In the genomic region with DNA sequence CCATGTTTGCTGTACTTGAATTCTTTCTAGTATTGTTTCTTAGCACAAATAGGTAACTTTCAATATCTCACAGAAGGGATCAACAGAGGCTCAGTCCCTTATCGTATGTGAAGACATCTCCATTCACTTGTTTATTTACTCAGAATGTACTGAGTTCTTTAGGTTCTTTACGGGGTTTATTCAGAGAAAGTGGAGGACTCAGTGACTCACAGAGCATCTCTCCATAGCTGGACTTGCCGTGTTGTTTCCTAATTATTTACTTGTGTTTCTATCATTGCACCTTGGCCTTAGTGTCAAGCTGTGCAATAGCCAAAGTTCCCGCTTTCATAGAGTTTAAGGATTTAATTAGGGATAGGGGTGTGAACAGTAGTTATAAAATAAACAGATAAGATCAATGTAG, we compare ENCODE assay signal across 20 cellular contexts. TPM values are rescaled to one million over a fixed set of nuclear protein-coding genes. Genes with fewer than 3 reads are reported as not detected.
DNase-seq lines count a peak whose midpoint lies in the region; ATAC-seq and TF ChIP-seq lines count a peak whose summit lies in the region.
"Had no signal": no experiment of that assay in that cellular context is flagged by ENCODE, and none has a peak within 500 bp of the region (broad histone marks: within the 10 kb centered on the region; RNA-seq: fewer than 3 reads in every experiment).

No MANE protein-coding gene starts in this region.

- no peaks in the 10 kb centered on the region for H3K9me2 ChIP-seq in Karpas-422 (replicated peaks; ENCODE audit: insufficient read depth, low read length)

- peak overlapping the region; percentile 59 for H3K4me3 ChIP-seq in CD4-positive, CD25-positive, alpha-beta regulatory T cell (ENCODE audit: low read depth, low read length)
- H3K4me3 ChIP-seq in Caco-2 (ENCODE audit: low read depth, low read length) (no peak overlapping the region), osteoblast (ENCODE audit: insufficient read depth, low read length) (no peak overlapping the region), Karpas-422 (ENCODE audit: low read length) (no peak overlapping the region)
- H3K4me3 ChIP-seq: GM12878, spleen had no signal

- H3K79me2 ChIP-seq in osteoblast (ENCODE audit: insufficient read depth, low read length) (no peaks in the 10 kb centered on the region), Karpas-422 (ENCODE audit: low read length) (no peaks in the 10 kb centered on the region)

- peaks cover 0 to 4% (median 0%) of the 10 kb centered on the region in 7 donors for H3K9me3 Mint-ChIP-seq in CD4-positive, CD25-positive, alpha-beta regulatory T cell
- no peaks in the 10 kb centered on the region for H3K9me3 Mint-ChIP-seq in Caco-2 (ENCODE audit: unreplicated experiment)
- peaks cover 5% of the 10 kb centered on the region for H3K9me3 Mint-ChIP-seq in activated T-helper 1 cell treated with anti-CD3 and anti-CD28 coated beads, Interleukin-12 subunit alpha, Interleukin-12 subunit beta, Interleukin-2, Interleukin-4 antibody, amounts not matched to agents 30 ng/mL and 10 ng/mL and 1 ng/mL, durations not matched to agents 14 hours and 24 hours and 36 hours
- H3K9me3 Mint-ChIP-seq: H9 had no signal

- H3K4me1 ChIP-seq in CD4-positive, CD25-positive, alpha-beta regulatory T cell (ENCODE audit: control insufficient read depth, insufficient read depth, low read length, poor library complexity, severe bottlenecking): peaks cover 62% of the 10 kb centered on the region
- H3K4me1 ChIP-seq in Caco-2 (peaks cover 26% of the 10 kb centered on the region), foreskin keratinocyte (peaks cover 43% of the 10 kb centered on the region), osteoblast (ENCODE audit: insufficient read depth, low read length) (peaks cover 20% of the 10 kb centered on the region), Karpas-422 (ENCODE audit: low read length) (no peaks in the 10 kb centered on the region)

- H3K4me2 ChIP-seq in osteoblast (ENCODE audit: insufficient read depth, low read length) (no peak overlapping the region), Karpas-422 (ENCODE audit: low read depth, low read length, poor library complexity, severe bottlenecking) (no peak overlapping the region)

- ATAC-seq in CD4-positive, CD25-positive, alpha-beta regulatory T cell (ENCODE audit: low read depth in 2 of 2): no peak
- ATAC-seq in foreskin keratinocyte: no peak
- ATAC-seq: GM12878, left colon had no signal

- CTCF ChIA-PET in Caco-2 (lab: Charles Lee): no interaction called here

- peak overlapping the region in 2 of 4 donors; percentile 24 to 70 for H3K4me3 Mint-ChIP-seq in CD4-positive, CD25-positive, alpha-beta regulatory T cell
- H3K4me3 Mint-ChIP-seq in Caco-2 (ENCODE audit: unreplicated experiment): no peak overlapping the region
- H3K4me3 Mint-ChIP-seq in activated T-helper 1 cell treated with anti-CD3 and anti-CD28 coated beads, Interleukin-12 subunit alpha, Interleukin-12 subunit beta, Interleukin-2, Interleukin-4 antibody, amounts not matched to agents 30 ng/mL and 10 ng/mL and 1 ng/mL, durations not matched to agents 14 hours and 24 hours and 36 hours: peak overlapping the region; percentile 45
- H3K4me3 Mint-ChIP-seq: H9 had no signal

- H3K27ac Mint-ChIP-seq in CD4-positive, CD25-positive, alpha-beta regulatory T cell: peak overlapping the region; percentile 76 to 96 (median 91)
- H3K27ac Mint-ChIP-seq in Caco-2 (ENCODE audit: unreplicated experiment): peak overlapping the region; percentile 75
- H3K27ac Mint-ChIP-seq in activated T-helper 1 cell treated with anti-CD3 and anti-CD28 coated beads, Interleukin-12 subunit alpha, Interleukin-12 subunit beta, Interleukin-2, Interleukin-4 antibody, amounts not matched to agents 30 ng/mL and 10 ng/mL and 1 ng/mL, durations not matched to agents 14 hours and 24 hours and 36 hours: peak overlapping the region; percentile 93
- H3K27ac Mint-ChIP-seq: H9 had no signal

- POLR2A ChIA-PET in Caco-2 (lab: Charles Lee): no interaction called here

- no peaks in the 10 kb centered on the region for H3K27me3 ChIP-seq in CD4-positive, CD25-positive, alpha-beta regulatory T cell (ENCODE audit: control insufficient read depth, insufficient read depth, low read length)
- H3K27me3 ChIP-seq in Caco-2 (replicated peaks; ENCODE audit: control insufficient read depth, insufficient read depth, low read length) (no peaks in the 10 kb centered on the region), foreskin keratinocyte (no peaks in the 10 kb centered on the region), osteoblast (ENCODE audit: insufficient read depth, low read length) (no peaks in the 10 kb centered on the region), Karpas-422 (ENCODE audit: low read length) (no peaks in the 10 kb centered on the region)
- H3K27me3 ChIP-seq: spleen had no signal

- H3K4me1 Mint-ChIP-seq in CD4-positive, CD25-positive, alpha-beta regulatory T cell: peaks cover 28 to 91% (median 70%) of the 10 kb centered on the region in 4 donors
- H3K4me1 Mint-ChIP-seq in Caco-2 (ENCODE audit: low read depth, unreplicated experiment): peaks cover 26% of the 10 kb centered on the region
- H3K4me1 Mint-ChIP-seq in activated T-helper 1 cell treated with anti-CD3 and anti-CD28 coated beads, Interleukin-12 subunit alpha, Interleukin-12 subunit beta, Interleukin-2, Interleukin-4 antibody, amounts not matched to agents 30 ng/mL and 10 ng/mL and 1 ng/mL, durations not matched to agents 14 hours and 24 hours and 36 hours (ENCODE audit: low read depth): peaks cover 69% of the 10 kb centered on the region

- no peak overlapping the region for H3K9ac ChIP-seq in Karpas-422 (ENCODE audit: low read length)

- H3K27me3 Mint-ChIP-seq in CD4-positive, CD25-positive, alpha-beta regulatory T cell: no peaks in the 10 kb centered on the region
- H3K27me3 Mint-ChIP-seq in Caco-2 (ENCODE audit: insufficient read depth, unreplicated experiment): no peaks in the 10 kb centered on the region
- no peaks in the 10 kb centered on the region for H3K27me3 Mint-ChIP-seq in activated T-helper 1 cell treated with anti-CD3 and anti-CD28 coated beads, Interleukin-12 subunit alpha, Interleukin-12 subunit beta, Interleukin-2, Interleukin-4 antibody, amounts not matched to agents 30 ng/mL and 10 ng/mL and 1 ng/mL, durations not matched to agents 14 hours and 24 hours and 36 hours (ENCODE audit: insufficient read depth)
- H3K27me3 Mint-ChIP-seq: progenitor cell of endocrine pancreas had no signal

- TF ChIP-seq CTCF in Caco-2 (IDR thresholded peaks at IDR 0.05; ENCODE audit: insufficient read depth in 1 of 2, low read depth in 1 of 2, low read length in 1 of 2, severe bottlenecking in 1 of 2, unreplicated experiment in 1 of 2) (no peak), foreskin keratinocyte (conservative IDR thresholded peaks at IDR 0.05) (no peak), osteoblast (IDR thresholded peaks at IDR 0.05; ENCODE audit: extremely low read depth, low read depth, low read length) (no peak)

- peak overlapping the region; percentile 26 for H3K27ac ChIP-seq in CD4-positive, CD25-positive, alpha-beta regulatory T cell (ENCODE audit: insufficient read depth, low read length, poor library complexity, severe bottlenecking)
- H3K27ac ChIP-seq in foreskin keratinocyte (peak overlapping the region; percentile 84), osteoblast (ENCODE audit: low read depth, low read length) (no peak overlapping the region), Karpas-422 (ENCODE audit: low read length) (no peak overlapping the region)
- H3K27ac ChIP-seq: C4-2B had no signal

- H2AFZ ChIP-seq in osteoblast (ENCODE audit: low read length) (no peak overlapping the region), Karpas-422 (ENCODE audit: low read length) (no peak overlapping the region)

- H3K36me3 Mint-ChIP-seq in CD4-positive, CD25-positive, alpha-beta regulatory T cell: no peaks in the 10 kb centered on the region
- H3K36me3 Mint-ChIP-seq in Caco-2 (ENCODE audit: insufficient read depth, unreplicated experiment): no peaks in the 10 kb centered on the region
- peaks cover 9% of the 10 kb centered on the region for H3K36me3 Mint-ChIP-seq in activated T-helper 1 cell treated with anti-CD3 and anti-CD28 coated beads, Interleukin-12 subunit alpha, Interleukin-12 subunit beta, Interleukin-2, Interleukin-4 antibody, amounts not matched to agents 30 ng/mL and 10 ng/mL and 1 ng/mL, durations not matched to agents 14 hours and 24 hours and 36 hours (ENCODE audit: low read depth)

- H4K20me1 ChIP-seq in osteoblast (ENCODE audit: insufficient read depth, low read length) (no peaks in the 10 kb centered on the region), Karpas-422 (ENCODE audit: insufficient read depth, low read depth, low read length) (no peaks in the 10 kb centered on the region)

- DNase-seq in CD4-positive, CD25-positive, alpha-beta regulatory T cell: no peak
- DNase-seq in Caco-2 (no peak), foreskin keratinocyte (no peak), osteoblast (ENCODE audit: insufficient read length, low spot score, missing footprints) (no peak), Karpas-422 (no peak), occipital lobe (lab: John Stamatoyannopoulos, UW) (no peak)
- no peak for DNase-seq in activated T-helper 1 cell treated with anti-CD3 and anti-CD28 coated beads, Interleukin-12 subunit alpha, Interleukin-12 subunit beta, Interleukin-2, Interleukin-4 antibody, amounts not matched to agents 30 ng/mL and 10 ng/mL and 1 ng/mL, durations not matched to agents 14 hours and 24 hours and 36 hours (ENCODE audit: low spot score)
- DNase-seq: activated CD8-positive, alpha-beta memory T cell treated with anti-CD3 and anti-CD28 coated beads, Interleukin-2, amount 50 U/mL, for 4 hours; H9; IMR-90; left colon; NCI-H1092 treated with DMSO at 0.1 percent for 48 hours; NCI-H2171; SIG-M5; spleen had no signal

- no TSS peak for BruUV-seq in Caco-2 (replicated peaks; lab: Mats Ljungman, UMichigan)

- H3K9me3 ChIP-seq in CD4-positive, CD25-positive, alpha-beta regulatory T cell (ENCODE audit: control insufficient read depth in 2 of 2, low read length in 2 of 2): no peaks in the 10 kb centered on the region
- H3K9me3 ChIP-seq in Caco-2 (0 out of 2 replicates have a peak, but pooled peaks cover 4% of the 10 kb centered on the region), osteoblast (ENCODE audit: low read depth, low read length) (no peaks in the 10 kb centered on the region), Karpas-422 (ENCODE audit: low read length) (no peaks in the 10 kb centered on the region)
- H3K9me3 ChIP-seq: spleen had no signal

- intact Hi-C loops in Caco-2 (cut with micrococcal nuclease; ENCODE audit: unreplicated experiment): loop anchor here (2.0 kb wide), 1 partner anchor 55 kb away; no protein-coding TSS in a partner anchor
- intact Hi-C loops in activated T-helper 1 cell treated with anti-CD3 and anti-CD28 coated beads, Interleukin-12 subunit alpha, Interleukin-12 subunit beta, Interleukin-2, Interleukin-4 antibody, amounts not matched to agents 30 ng/mL and 10 ng/mL and 1 ng/mL, durations not matched to agents 14 hours and 24 hours and 36 hours (cut with micrococcal nuclease): loop anchor here (2.0 to 10.0 kb wide), 2 partner anchors 15 to 181 kb away; no protein-coding TSS in a partner anchor

- H3K36me3 ChIP-seq in CD4-positive, CD25-positive, alpha-beta regulatory T cell (ENCODE audit: control insufficient read depth, insufficient read depth, low read length): no peaks in the 10 kb centered on the region
- no peaks in the 10 kb centered on the region for H3K36me3 ChIP-seq in Caco-2 (ENCODE audit: control insufficient read depth, insufficient read depth, low read length)
- H3K36me3 ChIP-seq in osteoblast (ENCODE audit: insufficient read depth, low read length): no peaks in the 10 kb centered on the region
- H3K36me3 ChIP-seq in Karpas-422 (ENCODE audit: insufficient read depth, low read length): no peaks in the 10 kb centered on the region
- H3K36me3 ChIP-seq: spleen had no signal

RNA-seq across cellular contexts. Expression of gene RHOH, which starts 57.1 kb away (rescaled TPM):
- 645 TPM for total RNA-seq in CD4-positive, CD25-positive, alpha-beta regulatory T cell
- polyA plus RNA-seq in CD4-positive, CD25-positive, alpha-beta regulatory T cell: 100 to 1,000 TPM; 360 to 479 (median 397) TPM
- not detected in 2 replicates for total RNA-seq in Caco-2 (2022)
- 105 and 111 TPM in 2 replicates for total RNA-seq in activated T-helper 1 cell treated with anti-CD3 and anti-CD28 coated beads, Interleukin-12 subunit alpha, Interleukin-12 subunit beta, Interleukin-2, Interleukin-4 antibody, amounts not matched to agents 30 ng/mL and 10 ng/mL and 1 ng/mL, durations not matched to agents 14 hours and 24 hours and 36 hours
- total RNA-seq in foreskin keratinocyte: not detected in 2 replicates
- polyA plus RNA-seq in foreskin keratinocyte: not detected in 2 replicates
- under 0.01 TPM in 1 of 2 replicates, not detected in the other for total RNA-seq in osteoblast
- 39.5 and 68.4 TPM in 2 replicates for total RNA-seq in Karpas-422 (2014; rRNA removed; shearing (Covaris generic); ENCODE audit: low replicate concordance)
- total RNA-seq in occipital lobe: 0.94 TPM
- total RNA-seq: astrocyte, fibroblast of lung, IMR-90 had no signal
- polyA plus RNA-seq: fibroblast of lung, IMR-90 had no signal

Comparison
In these comparisons a context has a peak if more than half of its experiments do, and no peak if none do; other contexts are left out.
1. H3K27ac ChIP-seq: peak in CD4-positive, CD25-positive, alpha-beta regulatory T cell (single experiment) and foreskin keratinocyte (single experiment); none in osteoblast (single experiment) and Karpas-422 (single experiment).
2. RNA of gene RHOH, which starts 57.1 kb away (total RNA-seq): 645 TPM in CD4-positive, CD25-positive, alpha-beta regulatory T cell (single experiment), 105 to 111 TPM in activated T-helper 1 cell treated with anti-CD3 and anti-CD28 coated beads, Interleukin-12 subunit alpha, Interleukin-12 subunit beta, Interleukin-2, Interleukin-4 antibody, amounts not matched to agents 30 ng/mL and 10 ng/mL and 1 ng/mL, durations not matched to agents 14 hours and 24 hours and 36 hours and 39.5 to 68.4 TPM in Karpas-422; 0.94 TPM in occipital lobe (single experiment), not detected in Caco-2, not detected in foreskin keratinocyte and under 0.01 TPM in osteoblast; every median in the first group is over 10 times any median in the second.
3. Peak in every context shown above with its lines, with median percentiles within 50 percentile points of each other: H3K27ac Mint-ChIP-seq.